In genomic region chr19:6100284-6100915, GRCh38 we compare ENCODE assay signal across 10 cellular contexts. TPM values are rescaled to one million over a fixed set of nuclear protein-coding genes. Genes with fewer than 3 reads are reported as not detected.
DNase-seq lines count a peak whose midpoint lies in the region; ATAC-seq and TF ChIP-seq lines count a peak whose summit lies in the region.
"Had no signal": no experiment of that assay in that cellular context is flagged by ENCODE, and none has a peak within 500 bp of the region (broad histone marks: within the 10 kb centered on the region; RNA-seq: fewer than 3 reads in every experiment).

No MANE protein-coding gene starts in this region.

- ATAC-seq in GM23338 (no peak), heart left ventricle (peak in 3 of 4 donors; percentile 5 to 46 (median 29)), left lobe of liver (no peak), HG03432 (IDR thresholded peaks at IDR 0.05; ENCODE audit: unreplicated experiment) (no peak), GM18868 (IDR thresholded peaks at IDR 0.05; ENCODE audit: unreplicated experiment) (no peak)
- peak; percentile 61 for ATAC-seq in activated CD8-positive, alpha-beta T cell treated with anti-CD3 and anti-CD28 coated beads, Interleukin-2, amount 10 ng/mL, durations not matched to agents 7 days and 5 days

- CTCF ChIA-PET in activated CD8-positive, alpha-beta T cell treated with anti-CD3 and anti-CD28 coated beads, Interleukin-2, amount 10 ng/mL, durations not matched to agents 7 days and 5 days (lab: Charles Lee) = interaction anchor here (0.9 to 2.8 kb wide), 5 partner anchors 8 to 52 kb away, joined by 4 to 16 read pairs (median 6); no protein-coding TSS in a partner anchor

- H3K4me1 Mint-ChIP-seq in GM23338 = peaks cover 6% of the 10 kb centered on the region
- peaks cover 16% of the 10 kb centered on the region for H3K4me1 Mint-ChIP-seq in activated CD8-positive, alpha-beta T cell treated with anti-CD3 and anti-CD28 coated beads, Interleukin-2, amount 10 ng/mL, durations not matched to agents 7 days and 5 days (ENCODE audit: low read depth)
- H3K4me1 Mint-ChIP-seq in stimulated activated naive CD8-positive, alpha-beta T cell treated with anti-CD3 and anti-CD28 coated beads, Interleukin-15, Interleukin-2, amounts not matched to agents 100 ng/mL and 50 ng/mL, for 24 hours (ENCODE audit: low read depth) = peaks cover 19% of the 10 kb centered on the region
- H3K4me1 Mint-ChIP-seq in endodermal cell = no peaks in the 10 kb centered on the region

- H3K4me2 ChIP-seq in GM23338 = no peak overlapping the region

- no peaks in the 10 kb centered on the region for H3K9me3 ChIP-seq in heart left ventricle
- H3K9me3 ChIP-seq in endodermal cell (ENCODE audit: control insufficient read depth, low read length) = no peaks in the 10 kb centered on the region

- intact Hi-C loops in heart left ventricle (cut with DNase I) = loop anchor here in 3 of 10 donors (1.0 to 5.0 kb wide), 2 partner anchors 12 to 43 kb away; no protein-coding TSS in a partner anchor

- no peaks in the 10 kb centered on the region for H3F3A ChIP-seq in GM23338 (replicated peaks; ENCODE audit: low read depth)

- H3K4me3 ChIP-seq in GM23338 (no peak overlapping the region), heart left ventricle (peak overlapping the region in 8 of 12 donors; percentile 12 to 51 (median 32)), endodermal cell (ENCODE audit: low read length) (no peak overlapping the region)

- H3K79me2 ChIP-seq in GM23338 (replicated peaks; ENCODE audit: insufficient read depth) = no peaks in the 10 kb centered on the region

- no peak overlapping the region for H3K9ac ChIP-seq in endodermal cell (ENCODE audit: extremely low read depth, low read length, poor library complexity, severe bottlenecking)

- H3K9me2 ChIP-seq in GM23338 (ENCODE audit: insufficient read depth) = 0 out of 2 replicates have a peak, but pooled peaks cover 2% of the 10 kb centered on the region

- no peaks in the 10 kb centered on the region for H3K9me3 Mint-ChIP-seq in GM23338
- no peaks in the 10 kb centered on the region for H3K9me3 Mint-ChIP-seq in activated CD8-positive, alpha-beta T cell treated with anti-CD3 and anti-CD28 coated beads, Interleukin-2, amount 10 ng/mL, durations not matched to agents 7 days and 5 days (ENCODE audit: insufficient read depth)
- H3K9me3 Mint-ChIP-seq in stimulated activated naive CD8-positive, alpha-beta T cell treated with anti-CD3 and anti-CD28 coated beads, Interleukin-15, Interleukin-2, amounts not matched to agents 100 ng/mL and 50 ng/mL, for 24 hours = peaks cover 6% of the 10 kb centered on the region
- no peaks in the 10 kb centered on the region for H3K9me3 Mint-ChIP-seq in endodermal cell

- POLR2A ChIA-PET in activated CD8-positive, alpha-beta T cell treated with anti-CD3 and anti-CD28 coated beads, Interleukin-2, amount 10 ng/mL, durations not matched to agents 7 days and 5 days (lab: Charles Lee) = interaction anchor here (0.8 kb wide), 1 partner anchor 8 kb away, joined by 3 read pairs; no protein-coding TSS in a partner anchor

- TF ChIP-seq CTCF in GM23338 (conservative IDR thresholded peaks at IDR 0.05; ENCODE audit: low read depth in 2 of 2) = no peak
- TF ChIP-seq CTCF in heart left ventricle (IDR thresholded peaks at IDR 0.05) = peak in 4 of 12 donors; percentile 6 to 40 (median 20)
- no peak for TF ChIP-seq CTCF in endodermal cell (conservative IDR thresholded peaks at IDR 0.05)

- peaks cover 11% of the 10 kb centered on the region for H3K27me3 Mint-ChIP-seq in GM23338 (ENCODE audit: insufficient read depth, low read depth, poor library complexity)
- H3K27me3 Mint-ChIP-seq in activated CD8-positive, alpha-beta T cell treated with anti-CD3 and anti-CD28 coated beads, Interleukin-2, amount 10 ng/mL, durations not matched to agents 7 days and 5 days (ENCODE audit: low read depth) = no peaks in the 10 kb centered on the region
- H3K27me3 Mint-ChIP-seq in stimulated activated naive CD8-positive, alpha-beta T cell treated with anti-CD3 and anti-CD28 coated beads, Interleukin-15, Interleukin-2, amounts not matched to agents 100 ng/mL and 50 ng/mL, for 24 hours = no peaks in the 10 kb centered on the region
- H3K27me3 Mint-ChIP-seq in endodermal cell (ENCODE audit: insufficient read depth) = peaks cover under 1% of the 10 kb centered on the region

- peak; percentile 5 for DNase-seq in GM23338 (ENCODE audit: low spot score)
- peak; percentile 61 for DNase-seq in activated CD8-positive, alpha-beta T cell treated with anti-CD3 and anti-CD28 coated beads, Interleukin-2, amount 10 ng/mL, durations not matched to agents 7 days and 5 days
- DNase-seq in heart left ventricle = peak in 3 of 5 donors; percentile 34 to 59 (median 35)
- DNase-seq in left lobe of liver (ENCODE audit: low spot score) = no peak
- DNase-seq in endodermal cell = no peak

- H3K4me1 ChIP-seq in GM23338 (ENCODE audit: insufficient read depth) (no peaks in the 10 kb centered on the region), heart left ventricle (peaks cover 0 to 75% (median 44%) of the 10 kb centered on the region in 12 donors), endodermal cell (ENCODE audit: control insufficient read depth, insufficient read depth, low read length) (no peaks in the 10 kb centered on the region)

- peak overlapping the region; percentile 76; the same call in 1 of the 2 replicates for H2AFZ ChIP-seq in GM23338

- 57 to 66% (median 66%) methylated on average over 16 of the region's 16 CpGs for WGBS in heart left ventricle, 4 donors
- WGBS in endodermal cell (ENCODE audit: insufficient coverage in 1 of 2, insufficient read length in 1 of 2), 2 experiments = 91 to 92% methylated on average over 14 to 16 of the region's 16 CpGs

- H3K27me3 ChIP-seq in GM23338 (ENCODE audit: insufficient read depth) (no peaks in the 10 kb centered on the region), heart left ventricle (no peaks in the 10 kb centered on the region), endodermal cell (ENCODE audit: control insufficient read depth, insufficient read depth, low read length, poor library complexity, severe bottlenecking) (no peaks in the 10 kb centered on the region)

- no peak overlapping the region for H3K27ac ChIP-seq in GM23338 (ENCODE audit: low read depth)
- peak overlapping the region in 11 of 12 donors; percentile 1 to 94 (median 62) for H3K27ac ChIP-seq in heart left ventricle
- H3K27ac ChIP-seq in endodermal cell (ENCODE audit: low read depth, low read length) = no peak overlapping the region
- H3K27ac ChIP-seq: epithelial cell of prostate had no signal

- no peaks in the 10 kb centered on the region for H3K36me3 ChIP-seq in GM23338 (ENCODE audit: insufficient read depth)
- no peaks in the 10 kb centered on the region for H3K36me3 ChIP-seq in heart left ventricle
- H3K36me3 ChIP-seq in endodermal cell (ENCODE audit: control insufficient read depth, insufficient read depth, low read length) = no peaks in the 10 kb centered on the region

- no peaks in the 10 kb centered on the region for H4K20me1 ChIP-seq in GM23338 (replicated peaks; ENCODE audit: insufficient read depth)

- no peak overlapping the region for H3K4me3 Mint-ChIP-seq in GM23338
- peak overlapping the region; percentile 62 for H3K4me3 Mint-ChIP-seq in activated CD8-positive, alpha-beta T cell treated with anti-CD3 and anti-CD28 coated beads, Interleukin-2, amount 10 ng/mL, durations not matched to agents 7 days and 5 days
- H3K4me3 Mint-ChIP-seq in stimulated activated naive CD8-positive, alpha-beta T cell treated with anti-CD3 and anti-CD28 coated beads, Interleukin-15, Interleukin-2, amounts not matched to agents 100 ng/mL and 50 ng/mL, for 24 hours = peak overlapping the region; percentile 50
- H3K4me3 Mint-ChIP-seq in endodermal cell = no peak overlapping the region

- TF ChIP-seq POLR2A in heart left ventricle (IDR thresholded peaks at IDR 0.05) = no peak

- H3K36me3 Mint-ChIP-seq in GM23338 (ENCODE audit: low read depth) = no peaks in the 10 kb centered on the region
- peaks cover 6% of the 10 kb centered on the region for H3K36me3 Mint-ChIP-seq in activated CD8-positive, alpha-beta T cell treated with anti-CD3 and anti-CD28 coated beads, Interleukin-2, amount 10 ng/mL, durations not matched to agents 7 days and 5 days (ENCODE audit: low read depth)
- peaks cover 7% of the 10 kb centered on the region for H3K36me3 Mint-ChIP-seq in stimulated activated naive CD8-positive, alpha-beta T cell treated with anti-CD3 and anti-CD28 coated beads, Interleukin-15, Interleukin-2, amounts not matched to agents 100 ng/mL and 50 ng/mL, for 24 hours (ENCODE audit: low read depth)
- no peaks in the 10 kb centered on the region for H3K36me3 Mint-ChIP-seq in endodermal cell (ENCODE audit: low read depth)

- H3K27ac Mint-ChIP-seq in GM23338 = no peak overlapping the region
- H3K27ac Mint-ChIP-seq in activated CD8-positive, alpha-beta T cell treated with anti-CD3 and anti-CD28 coated beads, Interleukin-2, amount 10 ng/mL, durations not matched to agents 7 days and 5 days = peak overlapping the region; percentile 85
- H3K27ac Mint-ChIP-seq in stimulated activated naive CD8-positive, alpha-beta T cell treated with anti-CD3 and anti-CD28 coated beads, Interleukin-15, Interleukin-2, amounts not matched to agents 100 ng/mL and 50 ng/mL, for 24 hours = peak overlapping the region; percentile 91
- no peak overlapping the region for H3K27ac Mint-ChIP-seq in endodermal cell

TF ChIP-seq in GM23338, 12 proteins besides CTCF, POLR2A, EP300 and RAD21 (continues in another document):
- no peak for TF ChIP-seq CREB1 (CRISPR knock-in tag; IDR thresholded peaks at IDR 0.05; ENCODE audit: low read depth)

RNA-seq across cellular contexts. Expression of gene RFX2, which starts 9.9 kb away (rescaled TPM):
- total RNA-seq in GM23338 (2014; rRNA removed; shearing (Covaris generic)) = 4.6 and 5.2 TPM in 2 replicates
- polyA plus RNA-seq in GM23338 (2016; fragmentation: Nextera tagmentation; extraction: Ambion mirVana) (11.5 and 13.0 TPM in 2 replicates), heart left ventricle (1 to 10 TPM; 6.9 to 7.0 TPM)
- total RNA-seq in activated CD8-positive, alpha-beta T cell treated with anti-CD3 and anti-CD28 coated beads, Interleukin-2, amount 10 ng/mL, durations not matched to agents 7 days and 5 days = 10 to 100 TPM; 12.3 to 13.8 TPM
- total RNA-seq in heart left ventricle (10 to 100 TPM in 1 of 9 donors, 1 to 10 TPM in 8; 2.8 to 20.0 (median 5.8) TPM), left lobe of liver (2.3 TPM), endodermal cell (10 to 100 TPM in 1 of 2 donors, 1 to 10 TPM in 1; 6.6 to 11.0 TPM)
- 20.7 TPM for polyA plus RNA-seq in endodermal cell (2013, experiment 1 of 2)
- polyA plus RNA-seq in endodermal cell (2013, experiment 2 of 2) = 17.6 TPM

RNA-seq across cellular contexts. Expression of gene ACSBG2, which starts 35.1 kb away (rescaled TPM):
- total RNA-seq in GM23338 (2014; rRNA removed; shearing (Covaris generic)) = not detected in 2 replicates
- polyA plus RNA-seq in GM23338 (2016; fragmentation: Nextera tagmentation; extraction: Ambion mirVana) (not detected in 2 replicates), heart left ventricle (not detected)
- not detected for total RNA-seq in activated CD8-positive, alpha-beta T cell treated with anti-CD3 and anti-CD28 coated beads, Interleukin-2, amount 10 ng/mL, durations not matched to agents 7 days and 5 days
- total RNA-seq in heart left ventricle (not detected), left lobe of liver (not detected), endodermal cell (not detected)
- not detected for polyA plus RNA-seq in endodermal cell (2013, experiment 1 of 2)
- polyA plus RNA-seq in endodermal cell (2013, experiment 2 of 2) = not detected
- total RNA-seq: RPMI7951 had no signal

Comparison
In these comparisons a context has a peak if more than half of its experiments do, and no peak if none do; other contexts are left out.
1. ATAC-seq: peak in activated CD8-positive, alpha-beta T cell treated with anti-CD3 and anti-CD28 coated beads, Interleukin-2, amount 10 ng/mL, durations not matched to agents 7 days and 5 days (single experiment) and heart left ventricle (3 of 4); none in GM23338 (single experiment), left lobe of liver (single experiment), HG03432 (single experiment) and GM18868 (single experiment).
2. DNase-seq: peak in GM23338 (single experiment), activated CD8-positive, alpha-beta T cell treated with anti-CD3 and anti-CD28 coated beads, Interleukin-2, amount 10 ng/mL, durations not matched to agents 7 days and 5 days (single experiment) and heart left ventricle (3 of 5); none in left lobe of liver (single experiment) and endodermal cell (single experiment).
3. H3K27ac ChIP-seq: peak in heart left ventricle (11 of 12); none in GM23338 (single experiment) and endodermal cell (single experiment).
4. H3K4me3 ChIP-seq: peak in heart left ventricle (8 of 12); none in GM23338 (single experiment) and endodermal cell (single experiment).
5. H3K27ac Mint-ChIP-seq: peak in activated CD8-positive, alpha-beta T cell treated with anti-CD3 and anti-CD28 coated beads, Interleukin-2, amount 10 ng/mL, durations not matched to agents 7 days and 5 days (single experiment) and stimulated activated naive CD8-positive, alpha-beta T cell treated with anti-CD3 and anti-CD28 coated beads, Interleukin-15, Interleukin-2, amounts not matched to agents 100 ng/mL and 50 ng/mL, for 24 hours (single experiment); none in GM23338 (single experiment) and endodermal cell (single experiment).
6. H3K4me3 Mint-ChIP-seq: peak in activated CD8-positive, alpha-beta T cell treated with anti-CD3 and anti-CD28 coated beads, Interleukin-2, amount 10 ng/mL, durations not matched to agents 7 days and 5 days (single experiment) and stimulated activated naive CD8-positive, alpha-beta T cell treated with anti-CD3 and anti-CD28 coated beads, Interleukin-15, Interleukin-2, amounts not matched to agents 100 ng/mL and 50 ng/mL, for 24 hours (single experiment); none in GM23338 (single experiment) and endodermal cell (single experiment).